In genomic region chr7:72307566-72307965, GRCh38 we compare ENCODE assay signal across 1 cellular context.
TF ChIP-seq lines count a peak whose summit lies in the region.

No MANE protein-coding gene starts in this region.

TF ChIP-seq in GM23338, 12 proteins besides CTCF, POLR2A, EP300 and RAD21 (continued from another document):
- TF ChIP-seq ZNF462 (CRISPR knock-in tag; IDR thresholded peaks at IDR 0.05) (no peak), EZH2phosphoT487 (IDR thresholded peaks at IDR 0.05; ENCODE audit: unreplicated experiment) (no peak), NANOG (IDR thresholded peaks at IDR 0.05; ENCODE audit: borderline replicate concordance) (no peak), ZNF114 (CRISPR knock-in tag; IDR thresholded peaks at IDR 0.05) (no peak), ZNF331 (CRISPR knock-in tag; IDR thresholded peaks at IDR 0.05; ENCODE audit: low read depth) (no peak), EZH2 (IDR thresholded peaks at IDR 0.05; ENCODE audit: low read depth, unreplicated experiment) (no peak), STAT1 (IDR thresholded peaks at IDR 0.05; ENCODE audit: unreplicated experiment) (no peak), ETS1 (IDR thresholded peaks at IDR 0.05) (no peak), CREB1 (CRISPR knock-in tag; IDR thresholded peaks at IDR 0.05; ENCODE audit: low read depth) (no peak)
